Comparison of ENCODE assay signal across 1 cellular context in genomic region chr15:80957976-80958375, GRCh38.
TF ChIP-seq lines count a peak whose summit lies in the region.

No MANE protein-coding gene starts in this region.

TF ChIP-seq in GM23338, 12 proteins besides CTCF, POLR2A, EP300 and RAD21 (continued from another document):
- TF ChIP-seq ZNF462 (CRISPR knock-in tag; IDR thresholded peaks at IDR 0.05) (no peak), JUNB (IDR thresholded peaks at IDR 0.05; ENCODE audit: unreplicated experiment) (no peak), EZH2 (IDR thresholded peaks at IDR 0.05; ENCODE audit: low read depth, unreplicated experiment) (no peak), EZH2phosphoT487 (IDR thresholded peaks at IDR 0.05; ENCODE audit: unreplicated experiment) (no peak)
